8 cellular contexts compared by ENCODE assay signal in genomic region chr17:75034236-75034908, GRCh38. TPM values are rescaled to one million over a fixed set of nuclear protein-coding genes. Genes with fewer than 3 reads are reported as not detected.
DNase-seq lines count a peak whose midpoint lies in the region; ATAC-seq and TF ChIP-seq lines count a peak whose summit lies in the region.

No MANE protein-coding gene starts in this region.

- peaks cover 41% of the 10 kb centered on the region for H3K4me1 Mint-ChIP-seq in T-helper 17 cell

- peak overlapping the region; percentile 89 for H3K4me3 Mint-ChIP-seq in T-helper 17 cell

- H3K4me1 ChIP-seq in right atrium auricular region (peaks cover 0 to 44% of the 10 kb centered on the region in 2 donors), prostate gland (replicated peaks) (peaks cover 6% of the 10 kb centered on the region), upper lobe of right lung (peaks cover 26% of the 10 kb centered on the region)

- H3K27me3 ChIP-seq in right atrium auricular region (no peaks in the 10 kb centered on the region), prostate gland (replicated peaks; ENCODE audit: insufficient read depth) (no peaks in the 10 kb centered on the region), upper lobe of right lung (no peaks in the 10 kb centered on the region)

- 1% methylated on average over 40 of the region's 43 CpGs for WGBS in prostate gland

- H3K9me3 ChIP-seq in T-helper 17 cell (ENCODE audit: control insufficient read depth, low read length, poor library complexity, severe bottlenecking) (no peaks in the 10 kb centered on the region), right atrium auricular region (no peaks in the 10 kb centered on the region), prostate gland (no peaks in the 10 kb centered on the region), upper lobe of right lung (no peaks in the 10 kb centered on the region)

- no peaks in the 10 kb centered on the region for H3K36me3 Mint-ChIP-seq in T-helper 17 cell (ENCODE audit: low read depth)

- H3K36me3 ChIP-seq in right atrium auricular region (peaks cover 14% of the 10 kb centered on the region), prostate gland (no peaks in the 10 kb centered on the region), upper lobe of right lung (peaks cover 18% of the 10 kb centered on the region)

- H3K4me3 ChIP-seq in right atrium auricular region (peak overlapping the region; percentile 68 to 76), prostate gland (peak overlapping the region; percentile 35 to 52), upper lobe of right lung (peak overlapping the region; percentile 80)

- peak overlapping the region; percentile 95 for H3K27ac Mint-ChIP-seq in T-helper 17 cell

- H3K27me3 Mint-ChIP-seq in T-helper 17 cell, result no peaks in the 10 kb centered on the region

- ATAC-seq in HG02678 (IDR thresholded peaks at IDR 0.05; ENCODE audit: unreplicated experiment), result peak; percentile 49
- ATAC-seq in T-helper 17 cell, result peak; percentile 21
- ATAC-seq in upper lobe of right lung, result peak; percentile 83

- intact Hi-C loops in prostate gland (cut with DNase I), result loop anchor here (5.0 kb wide), 1 partner anchor 72 kb away; no protein-coding TSS in a partner anchor
- intact Hi-C loops in upper lobe of right lung (cut with DNase I), result no loop called here

- DNase-seq in GM03348 (ENCODE audit: low spot score) (peak; percentile 69), NCI-H1694 (lab: John Stamatoyannopoulos, UW) (peak; percentile 93), T-helper 17 cell (peak; percentile 34 to 63 (median 55)), amygdala (lab: John Stamatoyannopoulos, UW) (peak in 55 of 56 donors; percentile 43 to 96 (median 76)), right atrium auricular region (ENCODE audit: low spot score) (peak; percentile 93), prostate gland (ENCODE audit: low spot score) (peak; percentile 79), upper lobe of right lung (peak; percentile 91)

- TF ChIP-seq POLR2A in prostate gland (IDR thresholded peaks at IDR 0.05), result no peak

- H3K27ac ChIP-seq in right atrium auricular region (peak overlapping the region; percentile 95 to 98), prostate gland (peak overlapping the region; percentile 73 to 91), upper lobe of right lung (peak overlapping the region; percentile 84)

- TF ChIP-seq CTCF in right atrium auricular region (IDR thresholded peaks at IDR 0.05) (no peak), prostate gland (IDR thresholded peaks at IDR 0.05) (no peak), upper lobe of right lung (IDR thresholded peaks at IDR 0.05) (no peak)

RNA-seq across cellular contexts. Expression of gene ATP5PD, which starts 12.4 kb away (rescaled TPM):
- 100 to 1,000 TPM; 123 to 145 TPM for total RNA-seq in T-helper 17 cell
- total RNA-seq in right atrium auricular region, result 100 to 1,000 TPM; 675 to 871 TPM
- 100 to 1,000 TPM; 116 to 201 TPM for total RNA-seq in prostate gland
- total RNA-seq in upper lobe of right lung, result 155 TPM

RNA-seq across cellular contexts. Expression of gene KCTD2, which starts 12.7 kb away (rescaled TPM):
- total RNA-seq in T-helper 17 cell (10 to 100 TPM; 20.4 to 27.7 TPM), right atrium auricular region (10 to 100 TPM; 17.9 to 28.4 TPM), prostate gland (100 to 1,000 TPM in 1 of 2 donors, 10 to 100 TPM in 1; 24.4 to 104 TPM), upper lobe of right lung (25.3 TPM)

RNA-seq across cellular contexts. Expression of gene MRPL58, which starts 21.9 kb away (rescaled TPM):
- total RNA-seq in T-helper 17 cell (10 to 100 TPM; 13.7 to 19.1 TPM), right atrium auricular region (100 to 1,000 TPM in 1 of 2 donors, 10 to 100 TPM in 1; 44.8 to 104 TPM), prostate gland (10 to 100 TPM; 28.4 to 73.8 TPM), upper lobe of right lung (21.6 TPM)

RNA-seq across cellular contexts. Expression of gene CDR2L, which starts 46.9 kb away (rescaled TPM):
- total RNA-seq in T-helper 17 cell (under 1 TPM in 1 of 2 donors, not detected in 1; 0.86 TPM), right atrium auricular region (10 to 100 TPM; 13.6 to 28.8 TPM), prostate gland (10 to 100 TPM; 13.7 to 34.9 TPM), upper lobe of right lung (21.8 TPM)

RNA-seq across cellular contexts. Expression of gene SLC16A5, which starts 53.4 kb away (rescaled TPM):
- total RNA-seq in T-helper 17 cell, result 10 to 100 TPM; 11.7 to 14.9 TPM
- total RNA-seq in right atrium auricular region, result 10 to 100 TPM; 16.5 to 34.1 TPM
- total RNA-seq in prostate gland, result 10 to 100 TPM; 65.0 to 66.4 TPM
- 40.5 TPM for total RNA-seq in upper lobe of right lung

Comparison
In these comparisons a context has a peak if more than half of its experiments do, and no peak if none do; other contexts are left out.
1. Peak in every context shown above with its lines: DNase-seq, ATAC-seq, H3K4me3 ChIP-seq and H3K27ac ChIP-seq.
2. ATAC-seq: peak in every context shown above with its lines; median percentile 83 in upper lobe of right lung; 49 in HG02678; 21 in T-helper 17 cell.